ENCODE assay signal across 18 cellular contexts in the genomic region with DNA sequence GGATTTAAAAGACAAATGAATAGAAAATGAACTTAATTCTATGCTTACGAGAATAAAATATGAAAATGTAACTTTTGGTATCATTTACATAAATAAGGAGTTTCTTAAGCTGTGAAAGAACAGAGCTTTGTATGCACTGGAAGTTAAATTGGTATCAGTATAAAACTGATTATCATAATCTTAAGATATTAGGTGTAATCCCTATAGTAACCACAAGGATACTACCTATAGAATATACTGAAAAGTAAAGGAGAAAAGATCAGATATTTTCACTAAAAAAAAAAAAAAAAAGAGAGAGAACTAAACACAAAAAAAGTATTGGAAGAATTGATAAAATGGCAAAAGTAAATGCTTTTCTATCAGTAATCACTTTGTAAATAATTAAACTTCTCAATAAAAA.
"Had no signal": no experiment of that assay in that cellular context is flagged by ENCODE, and none has a peak within 500 bp of the region (broad histone marks: within the 10 kb centered on the region; RNA-seq: fewer than 3 reads in every experiment).

No MANE protein-coding gene starts in this region.

- H3K27me3 Mint-ChIP-seq: activated naive CD4-positive, alpha-beta T cell treated with anti-CD3 and anti-CD28 coated beads, Interleukin-2, amount 50 U/mL, for 24 hours; dendritic cell treated with granulocyte-macrophage colony-stimulating factor and Interleukin-4, amounts not matched to agents 40 ng/mL and 50 ng/mL, for 4 days had no signal

- H3K4me1 ChIP-seq: adrenal gland, breast epithelium, heart right ventricle, left lung had no signal

- DNase-seq: activated CD4-positive, alpha-beta T cell treated with anti-CD3 and anti-CD28 coated beads for 1 hour; activated CD4-positive, alpha-beta T cell treated with anti-CD3 and anti-CD28 coated beads, Interleukin-2, amount 50 U/mL, for 4 hours; activated gamma-delta T cell; adrenal gland; effector CD8-positive, alpha-beta T cell; foreskin melanocyte; heart right ventricle; left lung; retina; stimulated activated CD4-positive, alpha-beta T cell treated with anti-CD3 and anti-CD28 coated beads, Interleukin-1b, Interleukin-23, amount 100 ng/mL, for 48 hours; stimulated activated CD8-positive, alpha-beta memory T cell treated with anti-CD3 and anti-CD28 coated beads, Interleukin-4, amount 100 ng/mL, for 48 hours; stimulated activated naive CD4-positive, alpha-beta T cell; T-helper 2 cell; WERI-Rb-1 had no signal

- ATAC-seq: heart right ventricle, left lung had no signal

- H3K27ac Mint-ChIP-seq: activated naive CD4-positive, alpha-beta T cell treated with anti-CD3 and anti-CD28 coated beads, Interleukin-2, amount 50 U/mL, for 24 hours; dendritic cell treated with granulocyte-macrophage colony-stimulating factor and Interleukin-4, amounts not matched to agents 40 ng/mL and 50 ng/mL, for 4 days had no signal

- H3K36me3 ChIP-seq: adrenal gland, breast epithelium, heart right ventricle, left lung, WERI-Rb-1 had no signal

- H3K4me1 Mint-ChIP-seq: activated naive CD4-positive, alpha-beta T cell treated with anti-CD3 and anti-CD28 coated beads, Interleukin-2, amount 50 U/mL, for 24 hours had no signal

- H3K27me3 ChIP-seq: adrenal gland, breast epithelium, heart right ventricle, left lung had no signal

- H3K4me3 ChIP-seq: adrenal gland, breast epithelium, heart right ventricle, left lung had no signal

- H3K36me3 Mint-ChIP-seq: activated naive CD4-positive, alpha-beta T cell treated with anti-CD3 and anti-CD28 coated beads, Interleukin-2, amount 50 U/mL, for 24 hours had no signal

- H3K27ac ChIP-seq: adrenal gland, breast epithelium, epithelial cell of prostate, heart right ventricle, left lung, WERI-Rb-1 had no signal

- H3K4me3 Mint-ChIP-seq: activated naive CD4-positive, alpha-beta T cell treated with anti-CD3 and anti-CD28 coated beads, Interleukin-2, amount 50 U/mL, for 24 hours; dendritic cell treated with granulocyte-macrophage colony-stimulating factor and Interleukin-4, amounts not matched to agents 40 ng/mL and 50 ng/mL, for 4 days had no signal
